ENCODE assay signal across 8 cellular contexts in genomic region chr20:11204926-11205768, GRCh38.
DNase-seq lines count a peak whose midpoint lies in the region; ATAC-seq, FAIRE-seq and TF ChIP-seq lines count a peak whose summit lies in the region.

No MANE protein-coding gene starts in this region.

- H3K27me3 ChIP-seq in brain microvascular endothelial cell (replicated peaks) (no peaks in the 10 kb centered on the region), tibial nerve (no peaks in the 10 kb centered on the region)

- H3K4me1 ChIP-seq in kidney (ENCODE audit: control insufficient read depth in 1 of 2, insufficient read depth in 1 of 2, low read depth in 1 of 2, low read length in 2 of 2) (peaks cover 0 to 6% of the 10 kb centered on the region in 2 donors), tibial nerve (peaks cover 0 to 27% (median 0%) of the 10 kb centered on the region in 4 donors)

- 53% methylated on average over 4 of the region's 4 CpGs for WGBS in tibial nerve, 2 donors

- TF ChIP-seq POLR2A in tibial nerve (IDR thresholded peaks at IDR 0.05), result no peak

- H3K27ac ChIP-seq in brain microvascular endothelial cell (no peak overlapping the region), kidney (ENCODE audit: low read depth in 2 of 2, low read length in 2 of 2) (no peak overlapping the region), tibial nerve (no peak overlapping the region)

- peak; percentile 87 for ATAC-seq in GM21360 (IDR thresholded peaks at IDR 0.05; ENCODE audit: unreplicated experiment)
- ATAC-seq in HG03571 (IDR thresholded peaks at IDR 0.05; ENCODE audit: unreplicated experiment), result peak; percentile 83

- TF ChIP-seq EP300 in tibial nerve (IDR thresholded peaks at IDR 0.05), result peak in 1 of 2 donors; percentile 40

- no peaks in the 10 kb centered on the region for H3K36me3 ChIP-seq in brain microvascular endothelial cell (replicated peaks)
- no peaks in the 10 kb centered on the region for H3K36me3 ChIP-seq in kidney (ENCODE audit: control insufficient read depth in 1 of 2, insufficient read depth in 2 of 2, low read length in 2 of 2)
- no peaks in the 10 kb centered on the region for H3K36me3 ChIP-seq in tibial nerve

- TF ChIP-seq CTCF in brain microvascular endothelial cell (IDR thresholded peaks at IDR 0.05; ENCODE audit: low read depth, low read length, missing control alignments) (peak; percentile 94), kidney (IDR thresholded peaks at IDR 0.05; ENCODE audit: borderline replicate concordance, extremely low read depth, insufficient read depth) (peak; percentile 77), tibial nerve (IDR thresholded peaks at IDR 0.05) (peak; percentile 47 to 68 (median 55))

- H3K9ac ChIP-seq in kidney (ENCODE audit: low read length in 2 of 2), result no peak overlapping the region

- no peak overlapping the region for H3K4me3 ChIP-seq in brain microvascular endothelial cell (ENCODE audit: low read depth, low read length)
- no peak overlapping the region for H3K4me3 ChIP-seq in kidney (ENCODE audit: low read length in 2 of 2)
- no peak overlapping the region for H3K4me3 ChIP-seq in tibial nerve

- peak; percentile 50 for FAIRE-seq in kidney (lab: Jason Lieb, UNC)

- no peaks in the 10 kb centered on the region for H3K9me3 ChIP-seq in kidney (ENCODE audit: control insufficient read depth in 1 of 2, low read length in 2 of 2)
- no peaks in the 10 kb centered on the region for H3K9me3 ChIP-seq in tibial nerve

- in situ Hi-C loops in brain microvascular endothelial cell (cut with HindIII; ENCODE audit: low pct_ligation_motif_present, low sequenced_read_pairs), result no loop called here

- DNase-seq in NCI-H1417 (lab: John Stamatoyannopoulos, UW), result peak; percentile 36 to 73 (median 62)
- DNase-seq in NCI-H1417 treated with DMSO at 0.1 percent for 48 hours (lab: John Stamatoyannopoulos, UW), result no peak
- peak; percentile 75 for DNase-seq in NOMO-1 treated with DMSO at 0.1 percent for 48 hours (lab: John Stamatoyannopoulos, UW; ENCODE audit: unreplicated experiment)
- peak; percentile 67 for DNase-seq in brain microvascular endothelial cell
- no peak for DNase-seq in kidney
- DNase-seq in tibial nerve (ENCODE audit: low spot score in 2 of 2), result peak; percentile 46 to 79

- intact Hi-C loops in kidney (cut with DNase I), result no loop called here

Comparison
In these comparisons a context has a peak if more than half of its experiments do, and no peak if none do; other contexts are left out.
1. DNase-seq: peak in NCI-H1417 (3 of 3), NOMO-1 treated with DMSO at 0.1 percent for 48 hours (single experiment), brain microvascular endothelial cell (single experiment) and tibial nerve (2 of 2); none in NCI-H1417 treated with DMSO at 0.1 percent for 48 hours (single experiment) and kidney (single experiment).
2. Peak in every context shown above with its lines, with median percentiles within 50 percentile points of each other: CTCF ChIP-seq.